1 cellular context compared by ENCODE assay signal in the genomic region with DNA sequence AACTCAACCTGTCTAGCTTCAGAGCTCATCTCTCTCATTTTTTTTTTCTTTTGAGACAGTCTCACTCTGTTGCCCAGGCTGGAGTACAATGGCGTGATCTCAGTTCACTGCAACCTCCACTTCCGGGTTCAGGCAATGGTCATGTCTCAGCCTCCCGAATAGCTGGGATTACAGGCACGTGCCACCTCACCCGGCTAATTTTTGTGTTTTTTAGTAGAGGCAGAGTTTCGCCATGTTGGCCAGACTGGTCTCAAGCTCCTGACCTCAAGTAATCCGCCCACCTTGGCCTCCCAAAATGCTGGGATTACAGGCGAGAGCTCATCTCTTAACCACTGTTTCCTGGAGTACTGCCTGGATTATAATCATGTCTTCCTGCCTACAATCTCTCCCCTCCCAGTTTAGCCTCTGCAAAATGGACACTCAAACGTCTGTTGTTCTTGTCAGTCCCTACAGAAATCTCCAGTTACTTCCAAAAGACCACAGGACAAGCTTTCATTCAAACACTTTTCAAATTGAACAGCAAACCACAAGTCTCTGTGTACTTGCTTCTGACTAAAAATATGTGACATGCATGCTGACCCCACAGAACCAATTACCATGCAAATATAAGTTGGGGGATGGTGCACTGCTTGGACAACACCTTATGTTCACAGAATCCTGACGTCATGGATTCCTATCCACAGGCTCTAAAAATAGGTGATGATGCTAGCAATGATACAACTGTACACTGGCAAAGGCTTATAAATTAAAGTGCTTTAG.
A peak's percentile ranks its signal among the peaks of the same experiment; 100 is the strongest.
TF ChIP-seq lines count a peak whose summit lies in the region.

No MANE protein-coding gene starts in this region.

TF ChIP-seq in GM12878, 131 proteins besides CTCF, POLR2A, EP300 and RAD21 (continued from another document):
- no peak for TF ChIP-seq PKNOX1 (IDR thresholded peaks at IDR 0.05)
- TF ChIP-seq BACH1 (IDR thresholded peaks at IDR 0.05; ENCODE audit: borderline replicate concordance) = no peak
- peak; percentile 86 for TF ChIP-seq CREB1 (IDR thresholded peaks at IDR 0.05; ENCODE audit: low read depth)
- TF ChIP-seq ZBTB40 (IDR thresholded peaks at IDR 0.05; ENCODE audit: borderline replicate concordance) = no peak
- TF ChIP-seq TARDBP (IDR thresholded peaks at IDR 0.05; ENCODE audit: borderline replicate concordance) = no peak
- TF ChIP-seq SUPT20H (IDR thresholded peaks at IDR 0.05; ENCODE audit: borderline replicate concordance, control insufficient read depth, low read depth, low read length) = no peak
- peak; percentile 78; the same call in 1 of the 2 replicates for TF ChIP-seq TBL1XR1 (IDR thresholded peaks at IDR 0.05; ENCODE audit: low read depth, low read length)
- TF ChIP-seq HDAC2 (IDR thresholded peaks at IDR 0.05) = no peak
- no peak for TF ChIP-seq ZZZ3 (IDR thresholded peaks at IDR 0.05; ENCODE audit: control insufficient read depth, insufficient read length, low read depth)
- TF ChIP-seq WRNIP1 (IDR thresholded peaks at IDR 0.05; ENCODE audit: borderline replicate concordance, low read depth, low read length) = no peak
- TF ChIP-seq, protein P1, sequence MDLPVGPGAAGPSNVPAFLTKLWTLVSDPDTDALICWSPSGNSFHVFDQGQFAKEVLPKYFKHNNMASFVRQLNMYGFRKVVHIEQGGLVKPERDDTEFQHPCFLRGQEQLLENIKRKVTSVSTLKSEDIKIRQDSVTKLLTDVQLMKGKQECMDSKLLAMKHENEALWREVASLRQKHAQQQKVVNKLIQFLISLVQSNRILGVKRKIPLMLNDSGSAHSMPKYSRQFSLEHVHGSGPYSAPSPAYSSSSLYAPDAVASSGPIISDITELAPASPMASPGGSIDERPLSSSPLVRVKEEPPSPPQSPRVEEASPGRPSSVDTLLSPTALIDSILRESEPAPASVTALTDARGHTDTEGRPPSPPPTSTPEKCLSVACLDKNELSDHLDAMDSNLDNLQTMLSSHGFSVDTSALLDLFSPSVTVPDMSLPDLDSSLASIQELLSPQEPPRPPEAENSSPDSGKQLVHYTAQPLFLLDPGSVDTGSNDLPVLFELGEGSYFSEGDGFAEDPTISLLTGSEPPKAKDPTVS (IDR thresholded peaks at IDR 0.05; ENCODE audit: low read depth, low read length) = no peak
- 0 out of 2 replicates have a peak, but pooled peaks have one; percentile 15 for TF ChIP-seq NR2C1 (IDR thresholded peaks at IDR 0.05)
- TF ChIP-seq MYB (IDR thresholded peaks at IDR 0.05; ENCODE audit: borderline replicate concordance, low read depth, low read length) = no peak
- TF ChIP-seq CREM (IDR thresholded peaks at IDR 0.05; ENCODE audit: low read depth) = peak; percentile 82
- peak; percentile 71 to 75; a peak in 3 of 4 replicates for TF ChIP-seq IKZF2 (IDR thresholded peaks at IDR 0.05)
- TF ChIP-seq BCL11A (IDR thresholded peaks at IDR 0.05; ENCODE audit: low read depth, low read length) = peak; percentile 59
- no peak for TF ChIP-seq GATAD2B (conservative IDR thresholded peaks at IDR 0.05; ENCODE audit: low read depth)
- no peak; a peak in 1 of 4 replicates for TF ChIP-seq ETV6 (conservative IDR thresholded peaks at IDR 0.05 in 1 of 2, IDR thresholded peaks at IDR 0.05 in 1 of 2; ENCODE audit: borderline replicate concordance in 1 of 2, low read depth in 1 of 2)
- peak; percentile 74 for TF ChIP-seq MTA2 (IDR thresholded peaks at IDR 0.05; ENCODE audit: low read depth)
- TF ChIP-seq, protein P2, sequence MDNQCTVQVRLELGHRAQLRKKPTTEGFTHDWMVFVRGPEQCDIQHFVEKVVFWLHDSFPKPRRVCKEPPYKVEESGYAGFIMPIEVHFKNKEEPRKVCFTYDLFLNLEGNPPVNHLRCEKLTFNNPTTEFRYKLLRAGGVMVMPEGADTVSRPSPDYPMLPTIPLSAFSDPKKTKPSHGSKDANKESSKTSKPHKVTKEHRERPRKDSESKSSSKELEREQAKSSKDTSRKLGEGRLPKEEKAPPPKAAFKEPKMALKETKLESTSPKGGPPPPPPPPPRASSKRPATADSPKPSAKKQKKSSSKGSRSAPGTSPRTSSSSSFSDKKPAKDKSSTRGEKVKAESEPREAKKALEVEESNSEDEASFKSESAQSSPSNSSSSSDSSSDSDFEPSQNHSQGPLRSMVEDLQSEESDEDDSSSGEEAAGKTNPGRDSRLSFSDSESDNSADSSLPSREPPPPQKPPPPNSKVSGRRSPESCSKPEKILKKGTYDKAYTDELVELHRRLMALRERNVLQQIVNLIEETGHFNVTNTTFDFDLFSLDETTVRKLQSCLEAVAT (IDR thresholded peaks at IDR 0.05) = peak; percentile 40; the same call in 1 of the 2 replicates
- TF ChIP-seq RELB (IDR thresholded peaks at IDR 0.05; ENCODE audit: low read depth) = no peak
- no peak for TF ChIP-seq POLR2AphosphoS2 (IDR thresholded peaks at IDR 0.05; ENCODE audit: low read depth, low read length)
- TF ChIP-seq POU2F2 (IDR thresholded peaks at IDR 0.05; ENCODE audit: borderline replicate concordance, low read depth, low read length) = peak; percentile 95; the same call in 2 of the 3 replicates
- 0 out of 2 replicates have a peak, but pooled peaks have one; percentile 32 for TF ChIP-seq EED (IDR thresholded peaks at IDR 0.05; ENCODE audit: low read depth)
- peak; percentile 90 for TF ChIP-seq ATF2 (IDR thresholded peaks at IDR 0.05; ENCODE audit: low read length)
- TF ChIP-seq PAX5 (IDR thresholded peaks at IDR 0.05; ENCODE audit: borderline replicate concordance, low read depth, low read length) = no peak
TF ChIP-seq in GM12878: peak in this region for 32.
